In genomic region chr9:117084221-117084620, GRCh38 we compare ENCODE assay signal across 25 cellular contexts.
"Had no signal": no experiment of that assay in that cellular context is flagged by ENCODE, and none has a peak within 500 bp of the region (broad histone marks: within the 10 kb centered on the region; RNA-seq: fewer than 3 reads in every experiment).

No MANE protein-coding gene starts in this region.

- H3K27ac ChIP-seq: esophagus squamous epithelium, gastroesophageal sphincter, left lung, lower lobe of right lung, neutrophil, psoas muscle, right lobe of liver, spleen, tibial artery, upper lobe of right lung, vagina had no signal

- H3K4me3 ChIP-seq: esophagus squamous epithelium, gastroesophageal sphincter, left lung, lower lobe of right lung, psoas muscle, right lobe of liver, spleen, tibial artery, upper lobe of right lung, vagina had no signal

- H3K36me3 Mint-ChIP-seq: memory B cell; mesothelial cell of epicardium; naive B cell; stimulated activated memory B cell treated with anti-CD40 and anti-IgM and Interleukin-4, amounts not matched to agents 10 μg/mL and 1 μg/mL and 100 μg/mL, for 72 hours had no signal

- H3K9me3 ChIP-seq: esophagus squamous epithelium, gastroesophageal sphincter, left lung, lower lobe of right lung, neutrophil, psoas muscle, right lobe of liver, spleen, tibial artery, upper lobe of right lung, vagina had no signal

- ATAC-seq: gastroesophageal sphincter; left lung; lower lobe of right lung; psoas muscle; right lobe of liver; stimulated activated memory B cell treated with anti-CD40 and anti-IgM and Interleukin-4, amounts not matched to agents 10 μg/mL and 1 μg/mL and 100 μg/mL, for 72 hours; upper lobe of right lung had no signal

- H3K9me3 Mint-ChIP-seq: mesothelial cell of epicardium; nephron; stimulated activated memory B cell treated with anti-CD40 and anti-IgM and Interleukin-4, amounts not matched to agents 10 μg/mL and 1 μg/mL and 100 μg/mL, for 72 hours had no signal

- H3K27me3 ChIP-seq: esophagus squamous epithelium, left lung, neutrophil, right lobe of liver, spleen, tibial artery, upper lobe of right lung, vagina had no signal

- H3K27ac Mint-ChIP-seq: memory B cell; mesothelial cell of epicardium; naive B cell; stimulated activated memory B cell treated with anti-CD40 and anti-IgM and Interleukin-4, amounts not matched to agents 10 μg/mL and 1 μg/mL and 100 μg/mL, for 72 hours; stimulated activated naive CD8-positive, alpha-beta T cell treated with anti-CD3 and anti-CD28 coated beads, Interleukin-15, Interleukin-2, amounts not matched to agents 100 ng/mL and 50 ng/mL, for 24 hours had no signal

- H3K4me1 ChIP-seq: esophagus squamous epithelium, gastroesophageal sphincter, left lung, lower lobe of right lung, psoas muscle, right lobe of liver, spleen, tibial artery, upper lobe of right lung, vagina had no signal

- DNase-seq: dermis blood vessel endothelial cell; esophagus squamous epithelium; foreskin fibroblast; glutamatergic neuron; islet precursor cell; left lung; lower lobe of right lung; naive B cell; psoas muscle; retina; right lobe of liver; spleen; stimulated activated CD4-positive, alpha-beta T cell treated with anti-CD3 and anti-CD28 coated beads, Interleukin-15, amount 100 ng/mL, for 24 hours; stimulated activated CD4-positive, alpha-beta T cell treated with anti-CD3 and anti-CD28 coated beads, Interleukin-1b, Interleukin-23, amount 100 ng/mL, for 48 hours; stimulated activated CD4-positive, alpha-beta T cell treated with anti-CD3 and anti-CD28 coated beads, Interleukin-4, amount 100 ng/mL, for 24 hours; tibial artery; upper lobe of right lung had no signal

- H3K36me3 ChIP-seq: esophagus squamous epithelium, gastroesophageal sphincter, left lung, lower lobe of right lung, neutrophil, right lobe of liver, spleen, tibial artery, upper lobe of right lung, vagina had no signal
